In genomic region chr16:78249056-78249455, GRCh38 we compare ENCODE assay signal across 13 cellular contexts.
DNase-seq lines count a peak whose midpoint lies in the region; ATAC-seq, FAIRE-seq and TF ChIP-seq lines count a peak whose summit lies in the region.
"Had no signal": no experiment of that assay in that cellular context is flagged by ENCODE, and none has a peak within 500 bp of the region (broad histone marks: within the 10 kb centered on the region; RNA-seq: fewer than 3 reads in every experiment).

No MANE protein-coding gene starts in this region.

- FAIRE-seq in kidney (lab: Jason Lieb, UNC) = no peak
- FAIRE-seq: A549, GM19239 had no signal

- H3K9me3 ChIP-seq in kidney (ENCODE audit: control insufficient read depth in 1 of 2, low read length in 2 of 2) = no peaks in the 10 kb centered on the region
- H3K9me3 ChIP-seq: A549, thoracic aorta had no signal

- intact Hi-C loops in kidney (cut with DNase I) = no loop called here

- peak; percentile 50 for TF ChIP-seq CTCF in kidney (IDR thresholded peaks at IDR 0.05; ENCODE audit: borderline replicate concordance, extremely low read depth, insufficient read depth)
- TF ChIP-seq CTCF in retinal pigment epithelial cell (conservative IDR thresholded peaks at IDR 0.05; ENCODE audit: low read depth, low read length) = peak; percentile 39

- peak; percentile 1 for DNase-seq in NCI-H2107 treated with DMSO at 0.1 percent for 48 hours (lab: John Stamatoyannopoulos, UW; ENCODE audit: unreplicated experiment)
- DNase-seq in NCI-H2107 (lab: John Stamatoyannopoulos, UW) = no peak
- DNase-seq in RPMI8226 = peak; percentile 12
- peak; percentile 78 for DNase-seq in kidney
- DNase-seq in retinal pigment epithelial cell (ENCODE audit: low read depth) = peak; percentile 27
- no peak for DNase-seq in activated effector memory CD4-positive, alpha-beta T cell treated with Interleukin-2 at 50 U/mL for 16 hours
- DNase-seq in epidermal melanocyte (ENCODE audit: insufficient read length, low spot score) = no peak
- DNase-seq: foreskin melanocyte, KG1 had no signal

- H3K4me3 ChIP-seq in kidney (ENCODE audit: low read length in 2 of 2) (no peak overlapping the region), retinal pigment epithelial cell (ENCODE audit: low read length) (no peak overlapping the region)
- H3K4me3 ChIP-seq: A549, thoracic aorta had no signal

- peaks cover 11 to 19% of the 10 kb centered on the region in 2 donors for H3K4me1 ChIP-seq in kidney (ENCODE audit: control insufficient read depth in 1 of 2, insufficient read depth in 1 of 2, low read depth in 1 of 2, low read length in 2 of 2)
- H3K4me1 ChIP-seq: A549 had no signal

- H3K27ac ChIP-seq in kidney (ENCODE audit: low read depth in 2 of 2, low read length in 2 of 2) = peak overlapping the region in 1 of 2 donors; percentile 73
- H3K27ac ChIP-seq: A549, thoracic aorta had no signal

- no peak for ATAC-seq in GM21619 (IDR thresholded peaks at IDR 0.05; ENCODE audit: unreplicated experiment)

- no peak overlapping the region for H3K9ac ChIP-seq in kidney (ENCODE audit: low read length in 2 of 2)

- H3K36me3 ChIP-seq in kidney (ENCODE audit: control insufficient read depth in 1 of 2, insufficient read depth in 2 of 2, low read length in 2 of 2) = no peaks in the 10 kb centered on the region
- H3K36me3 ChIP-seq: thoracic aorta had no signal

Comparison
In these comparisons a context has a peak if more than half of its experiments do, and no peak if none do; other contexts are left out.
1. DNase-seq: peak in NCI-H2107 treated with DMSO at 0.1 percent for 48 hours (single experiment), RPMI8226 (single experiment), kidney (single experiment) and retinal pigment epithelial cell (single experiment); none in NCI-H2107 (single experiment), activated effector memory CD4-positive, alpha-beta T cell treated with Interleukin-2 at 50 U/mL for 16 hours (single experiment) and epidermal melanocyte (single experiment).